ENCODE assay signal across 10 cellular contexts in the genomic region with DNA sequence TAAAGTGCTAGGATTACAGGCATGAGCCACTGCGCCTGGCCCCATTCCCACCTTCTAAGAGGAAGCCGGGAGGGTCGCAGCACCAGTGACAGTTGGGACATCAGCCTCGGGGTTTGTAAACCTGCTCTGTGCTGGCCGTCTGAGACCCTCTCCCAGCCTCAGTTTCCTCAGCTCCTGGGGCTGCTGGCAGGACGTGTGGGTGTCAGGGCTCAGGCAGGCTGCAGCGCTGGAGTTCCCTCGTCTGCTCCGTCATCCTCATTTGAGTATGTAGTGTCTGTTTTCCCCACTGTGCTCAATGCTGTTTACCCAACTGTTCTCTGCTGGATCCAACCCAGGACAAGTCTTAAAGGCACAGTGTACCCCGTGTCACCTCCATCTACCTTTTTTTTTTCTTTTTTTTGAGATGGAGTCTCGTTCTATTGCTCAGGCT. TPM values are rescaled to one million over a fixed set of nuclear protein-coding genes. Genes with fewer than 3 reads are reported as not detected.
DNase-seq lines count a peak whose midpoint lies in the region; ATAC-seq and TF ChIP-seq lines count a peak whose summit lies in the region.
"Had no signal": no experiment of that assay in that cellular context is flagged by ENCODE, and none has a peak within 500 bp of the region (broad histone marks: within the 10 kb centered on the region; RNA-seq: fewer than 3 reads in every experiment).

No MANE protein-coding gene starts in this region.

- no peaks in the 10 kb centered on the region for H3K27me3 Mint-ChIP-seq in T-helper 2 cell treated with Interferon-gamma antibody and Interleukin-4, amounts not matched to agents 5 μg/mL and 100 μg/mL, for 36 hours (ENCODE audit: low read depth)

- intact Hi-C loops in PC-3 (cut with micrococcal nuclease), result no loop called here

- DNase-seq in T-helper 2 cell treated with Interferon-gamma antibody and Interleukin-4, amounts not matched to agents 5 μg/mL and 100 μg/mL, for 36 hours (ENCODE audit: low spot score), result no peak
- no peak for DNase-seq in T-helper 2 cell
- peak; percentile 32 for DNase-seq in PC-3
- DNase-seq in iris pigment epithelial cell (ENCODE audit: low read depth), result peak; percentile 83
- DNase-seq: stimulated activated naive CD4-positive, alpha-beta T cell treated with Interleukin-2 at 50 U/mL for 16 hours; T-helper 9 cell had no signal

- no peak overlapping the region for H3K4me3 Mint-ChIP-seq in T-helper 2 cell treated with Interferon-gamma antibody and Interleukin-4, amounts not matched to agents 5 μg/mL and 100 μg/mL, for 36 hours

- no peak for TF ChIP-seq POLR2A in gastroesophageal sphincter (IDR thresholded peaks at IDR 0.05)

- peaks cover 30% of the 10 kb centered on the region for H3K4me1 Mint-ChIP-seq in T-helper 2 cell treated with Interferon-gamma antibody and Interleukin-4, amounts not matched to agents 5 μg/mL and 100 μg/mL, for 36 hours (ENCODE audit: low read depth)

- ATAC-seq in PC-3, result peak; percentile 7; the same call in 1 of the 2 replicates
- ATAC-seq in GM19023 (IDR thresholded peaks at IDR 0.05; ENCODE audit: unreplicated experiment), result no peak
- no peak for ATAC-seq in HG03159 (IDR thresholded peaks at IDR 0.05; ENCODE audit: unreplicated experiment)
- ATAC-seq in gastroesophageal sphincter, result no peak

- H3K9me3 Mint-ChIP-seq in T-helper 2 cell treated with Interferon-gamma antibody and Interleukin-4, amounts not matched to agents 5 μg/mL and 100 μg/mL, for 36 hours, result no peaks in the 10 kb centered on the region

- no peaks in the 10 kb centered on the region for H3K36me3 ChIP-seq in PC-3 (ENCODE audit: low read depth, low read length)
- no peaks in the 10 kb centered on the region for H3K36me3 ChIP-seq in subcutaneous abdominal adipose tissue (ENCODE audit: control insufficient read depth in 5 of 5, insufficient read depth in 5 of 5, low read length in 5 of 5)
- H3K36me3 ChIP-seq in gastroesophageal sphincter, result no peaks in the 10 kb centered on the region

- H3K36me3 Mint-ChIP-seq in T-helper 2 cell treated with Interferon-gamma antibody and Interleukin-4, amounts not matched to agents 5 μg/mL and 100 μg/mL, for 36 hours (ENCODE audit: low read depth), result no peaks in the 10 kb centered on the region

- peaks cover 23% of the 10 kb centered on the region for H3K79me2 ChIP-seq in PC-3 (ENCODE audit: low read length)

- H3K4me2 ChIP-seq in PC-3 (ENCODE audit: low read length), result peak overlapping the region; percentile 44; the same call in 1 of the 2 replicates

- no peaks in the 10 kb centered on the region for H3K9me2 ChIP-seq in PC-3 (replicated peaks; ENCODE audit: low read length)

- H3K9me3 ChIP-seq in PC-3 (ENCODE audit: low read length) (no peaks in the 10 kb centered on the region), subcutaneous abdominal adipose tissue (ENCODE audit: control insufficient read depth in 5 of 5, low read length in 5 of 5) (peaks cover 0 to 6% (median 5%) of the 10 kb centered on the region in 5 donors), gastroesophageal sphincter (no peaks in the 10 kb centered on the region)

- no peak for TF ChIP-seq CTCF in PC-3 (conservative IDR thresholded peaks at IDR 0.05; ENCODE audit: low read depth, low read length)
- TF ChIP-seq CTCF in gastroesophageal sphincter (IDR thresholded peaks at IDR 0.05), result no peak

- peak overlapping the region; percentile 45 for H3K27ac Mint-ChIP-seq in T-helper 2 cell treated with Interferon-gamma antibody and Interleukin-4, amounts not matched to agents 5 μg/mL and 100 μg/mL, for 36 hours

- no peaks in the 10 kb centered on the region for H3F3A ChIP-seq in PC-3 (ENCODE audit: low read length, unreplicated experiment)

- no TSS peak for BruUV-seq in PC-3 (replicated peaks; lab: Mats Ljungman, UMichigan)

- H3K4me1 ChIP-seq in PC-3 (ENCODE audit: insufficient read depth, low read length) (peaks cover 19% of the 10 kb centered on the region), subcutaneous abdominal adipose tissue (ENCODE audit: control insufficient read depth in 5 of 5, insufficient read depth in 5 of 5, low read length in 5 of 5) (peaks cover 10 to 49% (median 40%) of the 10 kb centered on the region in 5 donors), gastroesophageal sphincter (peaks cover 3 to 48% (median 34%) of the 10 kb centered on the region in 3 donors)

- no peak overlapping the region for H2AFZ ChIP-seq in PC-3 (ENCODE audit: low read length)

- H3K27ac ChIP-seq in PC-3 (ENCODE audit: low read length) (no peak overlapping the region), subcutaneous abdominal adipose tissue (ENCODE audit: low read depth, low read length) (no peak overlapping the region), gastroesophageal sphincter (peak overlapping the region in 1 of 4 donors; percentile 43)

- no peak overlapping the region for H3K4me3 ChIP-seq in PC-3 (ENCODE audit: low read length)
- H3K4me3 ChIP-seq in subcutaneous abdominal adipose tissue (ENCODE audit: low read depth in 1 of 5, low read length in 5 of 5), result peak overlapping the region in 3 of 5 donors; percentile 19 to 40 (median 29)
- H3K4me3 ChIP-seq in gastroesophageal sphincter, result peak overlapping the region in 1 of 2 donors; percentile 22

- H3K9ac ChIP-seq in PC-3 (ENCODE audit: low read length) (no peak overlapping the region), subcutaneous abdominal adipose tissue (ENCODE audit: low read length in 5 of 5) (peak overlapping the region in 2 of 5 donors; percentile 28 to 59)

- POLR2A ChIA-PET in PC-3 (lab: Charles Lee; ENCODE audit: unreplicated experiment), result no interaction called here

- CTCF ChIA-PET in PC-3 (lab: Charles Lee), result no interaction called here

- WGBS in gastroesophageal sphincter (ENCODE audit: low coverage in 1 of 2), 2 donors, result 33% methylated on average over 4 of the region's 11 CpGs; no CpG with 5 or more reads in 1 of the 2 donors

- H3K27me3 ChIP-seq in PC-3 (ENCODE audit: low read length), result no peaks in the 10 kb centered on the region
- peaks cover 0 to 4% (median 0%) of the 10 kb centered on the region in 5 donors for H3K27me3 ChIP-seq in subcutaneous abdominal adipose tissue (ENCODE audit: control insufficient read depth in 5 of 5, insufficient read depth in 4 of 5, low read length in 5 of 5)
- no peaks in the 10 kb centered on the region for H3K27me3 ChIP-seq in gastroesophageal sphincter

- H4K20me1 ChIP-seq in PC-3 (ENCODE audit: low read length), result no peaks in the 10 kb centered on the region

- no peak for TF ChIP-seq EP300 in gastroesophageal sphincter (IDR thresholded peaks at IDR 0.05)

RNA-seq across cellular contexts. Expression of gene NINJ1, which starts 2.0 kb away (rescaled TPM):
- total RNA-seq in PC-3 (2014; rRNA removed) (28.8 and 30.5 TPM in 2 replicates), gastroesophageal sphincter (10 to 100 TPM; 58.8 to 81.6 (median 75.2) TPM)

RNA-seq across cellular contexts. Expression of gene CARD19, which starts 40.0 kb away (rescaled TPM):
- total RNA-seq in PC-3 (2014; rRNA removed) (68.6 and 86.0 TPM in 2 replicates), gastroesophageal sphincter (10 to 100 TPM; 78.5 to 82.2 (median 80.1) TPM)

RNA-seq across cellular contexts. Expression of gene WNK2, which starts 47.9 kb away (rescaled TPM):
- total RNA-seq in PC-3 (2014; rRNA removed) (11.7 and 15.5 TPM in 2 replicates), gastroesophageal sphincter (100 to 1,000 TPM in 1 of 4 donors, 10 to 100 TPM in 3; 26.8 to 104 (median 48.6) TPM)

Comparison
In these comparisons a context has a peak if more than half of its experiments do, and no peak if none do; other contexts are left out.
1. DNase-seq: peak in PC-3 (single experiment) and iris pigment epithelial cell (single experiment); none in T-helper 2 cell treated with Interferon-gamma antibody and Interleukin-4, amounts not matched to agents 5 μg/mL and 100 μg/mL, for 36 hours (single experiment) and T-helper 2 cell (0 of 5).